1 cellular context compared by ENCODE assay signal in genomic region chr1:6621429-6622391, GRCh38.
TF ChIP-seq lines count a peak whose summit lies in the region.

No MANE protein-coding gene starts in this region.

TF ChIP-seq in GM12878, 131 proteins besides CTCF, POLR2A, EP300 and RAD21:
- no peak for TF ChIP-seq PBX3 (IDR thresholded peaks at IDR 0.05; ENCODE audit: insufficient replicate concordance, low read depth, low read length)
